14 cellular contexts compared by ENCODE assay signal in the genomic region with DNA sequence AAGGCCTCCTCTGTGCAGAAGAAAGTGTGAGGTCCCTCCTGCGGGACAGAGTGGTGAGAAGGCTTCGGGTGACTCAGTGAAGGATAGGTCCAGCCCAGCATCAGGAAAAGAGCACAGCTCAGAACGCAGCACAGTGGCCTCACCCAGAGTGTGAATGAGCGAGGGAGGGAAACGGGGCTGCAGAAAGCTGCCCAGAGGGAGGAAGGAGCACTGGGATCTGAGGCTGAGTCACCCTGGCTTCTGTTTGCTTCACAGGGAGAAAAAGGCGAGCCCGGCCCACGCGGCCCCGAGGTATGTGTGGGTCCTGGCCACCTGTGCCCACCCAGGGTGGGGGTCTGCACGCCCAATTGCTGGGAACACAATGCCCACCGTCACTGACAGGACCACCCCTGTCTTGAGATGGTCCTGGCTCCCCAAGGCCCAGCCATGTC. TPM values are rescaled to one million over a fixed set of nuclear protein-coding genes. Genes with fewer than 3 reads are reported as not detected.
DNase-seq lines count a peak whose midpoint lies in the region; ATAC-seq, FAIRE-seq and TF ChIP-seq lines count a peak whose summit lies in the region.
"Had no signal": no experiment of that assay in that cellular context is flagged by ENCODE, and none has a peak within 500 bp of the region (broad histone marks: within the 10 kb centered on the region; RNA-seq: fewer than 3 reads in every experiment).

No MANE protein-coding gene starts in this region.

- no peaks in the 10 kb centered on the region for H3K9me3 ChIP-seq in K562 (replicated peaks; ENCODE audit: control insufficient read depth, insufficient read depth, low read depth, low read length)
- H3K9me3 ChIP-seq: SJSA1 had no signal

- no peak overlapping the region for H3K27ac ChIP-seq in K562 (ENCODE audit: extremely low read depth, low read depth, low read length)
- H3K27ac ChIP-seq: SJSA1 had no signal

- TF ChIP-seq POLR2A in K562 (conservative IDR thresholded peaks at IDR 0.05), result no peak

- H3K79me2 ChIP-seq in K562 (ENCODE audit: control insufficient read depth, insufficient read depth, low read length), result no peaks in the 10 kb centered on the region

- CTCF ChIA-PET in K562 (lab: Yijun Ruan, JAX; ENCODE audit: low intra/inter-chr PET ratio), result no interaction called here
- CTCF ChIA-PET in HEK293T (lab: Yijun Ruan, JAX), result interaction anchor here (0.7 kb wide), 1 partner anchor 92 kb away, joined by 3 read pairs; no protein-coding TSS in a partner anchor

- peaks cover 15 to 67% of the 10 kb centered on the region in 2 experiments; a peak in 4 of 5 replicates for H3K27me3 ChIP-seq in K562 (ENCODE audit: control insufficient read depth in 2 of 2, insufficient read depth in 2 of 2, low read length in 2 of 2)
- H3K27me3 ChIP-seq: SJSA1 had no signal

- H2AFZ ChIP-seq in K562 (ENCODE audit: low read depth, low read length), result no peak overlapping the region

- no TSS peak for BruUV-seq in K562 (replicated peaks; lab: Mats Ljungman, UMichigan)

- H4K20me1 ChIP-seq in K562 (replicated peaks; ENCODE audit: control insufficient read depth, insufficient read depth, low read length), result peaks cover 4% of the 10 kb centered on the region; the same call in 1 of the 2 replicates

- no peaks in the 10 kb centered on the region for H3K36me3 ChIP-seq in K562 (ENCODE audit: control insufficient read depth, insufficient read depth, low read length)

- TF ChIP-seq EP300 in K562 (IDR thresholded peaks at IDR 0.05; ENCODE audit: low read length), result no peak

- H3K4me3 ChIP-seq in K562, result no peak overlapping the region
- H3K4me3 ChIP-seq: SJSA1 had no signal

- H3K4me1 ChIP-seq in K562 (replicated peaks in 1 of 2; ENCODE audit: control insufficient read depth in 2 of 2, insufficient read depth in 2 of 2, low read length in 2 of 2), result peaks cover 0 to 76% of the 10 kb centered on the region in 2 experiments; a peak in 2 of 5 replicates

- no peak for TF ChIP-seq RAD21 in K562 (CRISPR knock-in tag; conservative IDR thresholded peaks at IDR 0.05 in 1 of 2, IDR thresholded peaks at IDR 0.05 in 1 of 2)

- POLR2A ChIA-PET in K562 (lab: Yijun Ruan, JAX), result interaction anchor here (2.0 kb wide), 1 partner anchor 8 kb away, joined by 4 read pairs; no protein-coding TSS in a partner anchor
- POLR2A ChIA-PET in HEK293T (lab: Yijun Ruan, JAX), result no interaction called here

- TF ChIP-seq CTCF in K562 (IDR thresholded peaks at IDR 0.05 in 2 of 3, conservative IDR thresholded peaks at IDR 0.05 in 1 of 3; ENCODE audit: insufficient read depth in 2 of 3, low read depth in 1 of 3, low read length in 3 of 3), result no peak

- WGBS in K562 (ENCODE audit: insufficient coverage, low coverage, missing lambda C conversion rate), result 1% methylated on average over 12 of the region's 12 CpGs

- in situ Hi-C loops in K562 (cut with MboI), result no loop called here

- H3K9ac ChIP-seq in K562 (ENCODE audit: insufficient read depth in 1 of 2, low read depth in 2 of 2, low read length in 2 of 2), result peak overlapping the region in 1 of 2 experiments; percentile 28; a peak in 2 of 4 replicates

- no peak overlapping the region for H3K4me2 ChIP-seq in K562 (ENCODE audit: insufficient read depth, low read length)

- intact Hi-C loops in K562 (cut with micrococcal nuclease), result no loop called here
- intact Hi-C loops in left colon (cut with DNase I, micrococcal nuclease), result loop anchor here in 1 of 2 donors (10.0 kb wide), 1 partner anchor 137 kb away; a partner anchor contains a TSS

- H3K9me1 ChIP-seq in K562 (ENCODE audit: control insufficient read depth, insufficient read depth, low read length), result no peaks in the 10 kb centered on the region

- FAIRE-seq in K562 (lab: Jason Lieb, UNC), result no peak
- FAIRE-seq: frontal cortex had no signal

- DNase-seq in stimulated activated CD4-positive, alpha-beta T cell treated with anti-CD3 and anti-CD28 coated beads, Interleukin-4, amount 100 ng/mL, for 1 hour, result peak; percentile 1
- DNase-seq in stimulated activated CD4-positive, alpha-beta T cell treated with anti-CD3 and anti-CD28 coated beads, Interleukin-12 subunit alpha, Interleukin-12 subunit beta, amount 100 ng/mL, for 4 hours, result no peak
- DNase-seq in K562 (ENCODE audit: extremely low read depth in 1 of 4, low spot score in 3 of 4), result no peak
- DNase-seq in left colon, result peak; percentile 1
- DNase-seq in HEK293T (ENCODE audit: extremely low spot score), result no peak
- DNase-seq: activated CD4-positive, alpha-beta T cell treated with anti-CD3 and anti-CD28 coated beads for 4 hours; midbrain; stimulated activated naive CD8-positive, alpha-beta T cell treated with anti-CD3 and anti-CD28 coated beads, Interleukin-15, Interleukin-2, amounts not matched to agents 100 U/mL and 50 U/mL, for 24 hours had no signal

- peak; percentile 6; the same call in 1 of the 3 replicates for ATAC-seq in K562
- no peak for ATAC-seq in left colon
- no peak for ATAC-seq in HG02884 (IDR thresholded peaks at IDR 0.05; ENCODE audit: unreplicated experiment)
- no peak for ATAC-seq in HG03175 (IDR thresholded peaks at IDR 0.05; ENCODE audit: unreplicated experiment)
- ATAC-seq in HG03196 (IDR thresholded peaks at IDR 0.05; ENCODE audit: unreplicated experiment), result no peak
- ATAC-seq: CD8-positive, alpha-beta T cell; stimulated activated naive CD8-positive, alpha-beta T cell treated with anti-CD3 and anti-CD28 coated beads, Interleukin-15, Interleukin-2, amounts not matched to agents 100 U/mL and 50 U/mL, for 24 hours had no signal

TF ChIP-seq in K562, 482 proteins besides CTCF, POLR2A, EP300 and RAD21 (continues in another document):
- TF ChIP-seq NCOA4 (IDR thresholded peaks at IDR 0.05; ENCODE audit: partially characterized antibody) (no peak), ETS2 (tag; IDR thresholded peaks at IDR 0.05; ENCODE audit: borderline replicate concordance, poor library complexity, severe bottlenecking) (no peak), ZFP36 (IDR thresholded peaks at IDR 0.05; ENCODE audit: low read depth, low read length, partially characterized antibody) (no peak)

TF ChIP-seq in HEK293T, 16 proteins besides CTCF, POLR2A, EP300 and RAD21:
- no peak for TF ChIP-seq ARNT (IDR thresholded peaks at IDR 0.05)
- TF ChIP-seq SUZ12 (IDR thresholded peaks at IDR 0.05), result no peak
- no peak for TF ChIP-seq FOXK2 (IDR thresholded peaks at IDR 0.05)
TF ChIP-seq in HEK293T: peak in this region for 0.

RNA-seq across cellular contexts. Expression of a gene that starts 24.3 kb away (rescaled TPM):
- total RNA-seq in K562 (2011; cell fraction: chromatin; rRNA removed; ENCODE audit: low replicate concordance), result 3.1 and 5.2 TPM in 2 replicates
- 4.2 and 5.5 TPM in 2 replicates for total RNA-seq in K562 (2011; cell fraction: nucleolus; rRNA removed)
- total RNA-seq in K562 (2011; cell fraction: nucleoplasm; rRNA removed), result 1.4 and 2.1 TPM in 2 replicates
- total RNA-seq in K562 (2014; rRNA removed), result 0.41 and 0.45 TPM in 2 replicates
- not detected in 2 replicates for total RNA-seq in K562 (2014; rRNA removed; fragmentation: Illumina TruSeq; extraction: Trizol)
- total RNA-seq in K562 (2015; rRNA removed; fragmentation: Illumina TruSeq; extraction: Trizol), result 0.07 and 0.11 TPM in 2 replicates
- total RNA-seq in K562 (2021), result 1.1 and 1.3 TPM in 2 replicates
- 0.18 and 0.41 TPM in 2 replicates for polyA plus RNA-seq in K562 (2011; rRNA removed)
- 0.12 and 0.30 TPM in 2 replicates for polyA plus RNA-seq in K562 (2011; cell fraction: cytosol; rRNA removed)
- polyA plus RNA-seq in K562 (2011; cell fraction: nucleus; rRNA removed), result 0.83 and 1.8 TPM in 2 replicates
- polyA plus RNA-seq in K562 (2012), result 0.35 and 8.2 TPM in 2 replicates
- polyA plus RNA-seq in K562 (2014; fragmentation: Illumina TruSeq; extraction: Trizol), result 0.07 and 0.17 TPM in 2 replicates
- polyA plus RNA-seq in K562 (2014; fragmentation: Nextera tagmentation; extraction: Ambion mirVana), result not detected
- 0.29 and 0.47 TPM in 2 replicates for polyA plus RNA-seq in K562 (2014; rRNA removed)
- 0.18 and 0.36 TPM in 2 replicates for polyA minus RNA-seq in K562 (2011; rRNA and poly(A)+ RNA removed)
- polyA minus RNA-seq in K562 (2011; cell fraction: cytosol; rRNA and poly(A)+ RNA removed), result 0.64 and 1.4 TPM in 2 replicates
- polyA minus RNA-seq in K562 (2011; cell fraction: nucleus; rRNA and poly(A)+ RNA removed), result 0.67 and 1.2 TPM in 2 replicates
- total RNA-seq in left colon, result 100 to 1,000 TPM in 1 of 2 donors, 10 to 100 TPM in 1; 65.5 to 193 TPM

RNA-seq across cellular contexts. Expression of a gene that starts 33.1 kb away (rescaled TPM):
- 5.4 and 12.8 TPM in 2 replicates for total RNA-seq in K562 (2011; cell fraction: chromatin; rRNA removed; ENCODE audit: low replicate concordance)
- total RNA-seq in K562 (2011; cell fraction: nucleolus; rRNA removed), result 7.2 and 7.5 TPM in 2 replicates
- total RNA-seq in K562 (2011; cell fraction: nucleoplasm; rRNA removed), result 3.4 and 5.4 TPM in 2 replicates
- total RNA-seq in K562 (2014; rRNA removed) (not detected in 2 replicates), K562 (2014; rRNA removed; fragmentation: Illumina TruSeq; extraction: Trizol) (not detected in 2 replicates), K562 (2015; rRNA removed; fragmentation: Illumina TruSeq; extraction: Trizol) (0.08 and 0.25 TPM in 2 replicates), K562 (2021) (0.74 and 1.1 TPM in 2 replicates), left colon (under 1 TPM; 0.22 to 0.52 TPM)
- polyA plus RNA-seq in K562 (2011; rRNA removed) (0.11 and 0.41 TPM in 2 replicates), K562 (2014; fragmentation: Illumina TruSeq; extraction: Trizol) (not detected in 2 replicates), K562 (2014; fragmentation: Nextera tagmentation; extraction: Ambion mirVana) (not detected), K562 (2014; rRNA removed) (0.50 and 1.6 TPM in 2 replicates)
- 0.19 and 0.69 TPM in 2 replicates for polyA plus RNA-seq in K562 (2011; cell fraction: cytosol; rRNA removed)
- polyA plus RNA-seq in K562 (2011; cell fraction: nucleus; rRNA removed), result 2.6 and 3.7 TPM in 2 replicates
- 1.5 and 3.0 TPM in 2 replicates for polyA plus RNA-seq in K562 (2012)
- 0.49 TPM in 1 of 2 replicates, not detected in the other for polyA minus RNA-seq in K562 (2011; rRNA and poly(A)+ RNA removed)
- not detected in 2 replicates for polyA minus RNA-seq in K562 (2011; cell fraction: cytosol; rRNA and poly(A)+ RNA removed)
- 0.54 and 0.56 TPM in 2 replicates for polyA minus RNA-seq in K562 (2011; cell fraction: nucleus; rRNA and poly(A)+ RNA removed)
- total RNA-seq: SJSA1 had no signal

Comparison
In these comparisons a context has a peak if more than half of its experiments do, and no peak if none do; other contexts are left out.
1. DNase-seq: peak in stimulated activated CD4-positive, alpha-beta T cell treated with anti-CD3 and anti-CD28 coated beads, Interleukin-4, amount 100 ng/mL, for 1 hour (single experiment) and left colon (2 of 2); none in stimulated activated CD4-positive, alpha-beta T cell treated with anti-CD3 and anti-CD28 coated beads, Interleukin-12 subunit alpha, Interleukin-12 subunit beta, amount 100 ng/mL, for 4 hours (single experiment), K562 (0 of 4) and HEK293T (single experiment).
2. RNA of a gene that starts 24.3 kb away (total RNA-seq): 65.5 to 193 TPM in left colon; 0.07 to 5.5 TPM in K562; every median in the first group is over 10 times any median in the second.